In the genomic region with DNA sequence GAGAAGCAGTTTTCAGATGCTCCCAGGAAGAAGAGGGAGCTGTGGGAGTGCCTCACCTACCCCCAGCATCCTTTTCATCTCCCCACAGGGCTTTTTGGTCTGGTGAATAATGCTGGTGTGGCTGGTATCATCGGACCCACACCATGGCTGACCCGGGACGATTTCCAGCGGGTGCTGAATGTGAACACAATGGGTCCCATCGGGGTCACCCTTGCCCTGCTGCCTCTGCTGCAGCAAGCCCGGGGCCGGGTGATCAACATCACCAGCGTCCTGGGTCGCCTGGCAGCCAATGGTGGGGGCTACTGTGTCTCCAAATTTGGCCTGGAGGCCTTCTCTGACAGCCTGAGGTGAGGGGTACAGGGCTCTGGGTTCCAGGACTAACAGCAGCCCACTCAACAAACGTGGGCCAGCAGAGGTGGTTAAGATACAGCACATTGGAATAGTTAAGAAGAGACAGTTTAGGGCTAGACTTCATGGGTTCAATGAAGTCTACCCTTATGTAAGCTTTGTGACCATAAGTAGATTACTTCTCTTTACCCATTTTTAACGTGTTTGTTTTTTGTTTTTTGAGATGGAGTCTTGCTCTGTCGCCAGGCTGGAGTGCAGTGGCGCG, we compare ENCODE assay signal across 12 cellular contexts. TPM values are rescaled to one million over a fixed set of nuclear protein-coding genes. Genes with fewer than 3 reads are reported as not detected.
DNase-seq lines count a peak whose midpoint lies in the region; ATAC-seq and TF ChIP-seq lines count a peak whose summit lies in the region.
"Had no signal": no experiment of that assay in that cellular context is flagged by ENCODE, and none has a peak within 500 bp of the region (broad histone marks: within the 10 kb centered on the region; RNA-seq: fewer than 3 reads in every experiment).

No MANE protein-coding gene starts in this region.

- no peak for DNase-seq in activated naive CD4-positive, alpha-beta T cell treated with anti-CD3 and anti-CD28 coated beads, Interleukin-2, amount 10 ng/mL, durations not matched to agents 7 days and 5 days
- DNase-seq in activated naive CD4-positive, alpha-beta T cell (lab: John Stamatoyannopoulos, UW) = no peak
- DNase-seq in osteoblast (ENCODE audit: insufficient read length, low spot score, missing footprints) (peak; percentile 66), upper lobe of right lung (peak; percentile 64), kidney tubule cell (ENCODE audit: low spot score) (no peak)
- no peak for DNase-seq in activated CD4-positive, alpha-beta T cell treated with anti-CD3 and anti-CD28 coated beads for 4 hours
- DNase-seq: activated CD4-positive, alpha-beta T cell treated with anti-CD3 and anti-CD28 coated beads, Interleukin-2, amount 50 U/mL, for 1 hour; mesendoderm; T-cell had no signal

- peaks cover 38% of the 10 kb centered on the region for H4K20me1 ChIP-seq in osteoblast (ENCODE audit: insufficient read depth, low read length)

- TF ChIP-seq CTCF in osteoblast (IDR thresholded peaks at IDR 0.05; ENCODE audit: extremely low read depth, low read depth, low read length) (no peak), upper lobe of right lung (IDR thresholded peaks at IDR 0.05) (no peak)

- no peak for ATAC-seq in upper lobe of right lung
- ATAC-seq in stimulated activated memory B cell treated with anti-CD40 and anti-IgM and Interleukin-4, amounts not matched to agents 10 μg/mL and 1 μg/mL and 100 μg/mL, for 72 hours = no peak
- ATAC-seq: T-cell had no signal

- H3K36me3 ChIP-seq in duodenal mucosa (ENCODE audit: control insufficient read depth in 1 of 2, insufficient read depth in 2 of 2, low read length in 2 of 2) (peaks cover 13 to 40% of the 10 kb centered on the region in 2 donors), osteoblast (ENCODE audit: insufficient read depth, low read length) (peaks cover 38% of the 10 kb centered on the region), upper lobe of right lung (peaks cover 49% of the 10 kb centered on the region)

- H3K9me3 ChIP-seq in duodenal mucosa (ENCODE audit: control insufficient read depth in 1 of 2, low read length in 2 of 2) = no peaks in the 10 kb centered on the region
- no peaks in the 10 kb centered on the region for H3K9me3 ChIP-seq in osteoblast (ENCODE audit: low read depth, low read length)
- H3K9me3 ChIP-seq in upper lobe of right lung = no peaks in the 10 kb centered on the region

- H3K9me3 Mint-ChIP-seq in activated naive CD4-positive, alpha-beta T cell treated with anti-CD3 and anti-CD28 coated beads, Interleukin-2, amount 10 ng/mL, durations not matched to agents 7 days and 5 days = no peaks in the 10 kb centered on the region
- no peaks in the 10 kb centered on the region for H3K9me3 Mint-ChIP-seq in stimulated activated memory B cell treated with anti-CD40 and anti-IgM and Interleukin-4, amounts not matched to agents 10 μg/mL and 1 μg/mL and 100 μg/mL, for 72 hours
- H3K9me3 Mint-ChIP-seq: dendritic cell treated with granulocyte-macrophage colony-stimulating factor and Interleukin-4, amounts not matched to agents 40 ng/mL and 50 ng/mL, for 4 days; T-cell had no signal

- H3K27me3 Mint-ChIP-seq in activated naive CD4-positive, alpha-beta T cell treated with anti-CD3 and anti-CD28 coated beads, Interleukin-2, amount 10 ng/mL, durations not matched to agents 7 days and 5 days = no peaks in the 10 kb centered on the region
- no peaks in the 10 kb centered on the region for H3K27me3 Mint-ChIP-seq in stimulated activated memory B cell treated with anti-CD40 and anti-IgM and Interleukin-4, amounts not matched to agents 10 μg/mL and 1 μg/mL and 100 μg/mL, for 72 hours
- H3K27me3 Mint-ChIP-seq: dendritic cell treated with granulocyte-macrophage colony-stimulating factor and Interleukin-4, amounts not matched to agents 40 ng/mL and 50 ng/mL, for 4 days; T-cell had no signal

- H3K9ac ChIP-seq in duodenal mucosa (ENCODE audit: low read depth in 1 of 2, low read length in 2 of 2) = peak overlapping the region; percentile 36 to 48

- peak overlapping the region; percentile 78 for H3K4me2 ChIP-seq in osteoblast (ENCODE audit: insufficient read depth, low read length)

- H3K27me3 ChIP-seq in duodenal mucosa (ENCODE audit: control insufficient read depth in 1 of 2, insufficient read depth in 2 of 2, low read length in 2 of 2) = no peaks in the 10 kb centered on the region
- H3K27me3 ChIP-seq in osteoblast (ENCODE audit: insufficient read depth, low read length) = no peaks in the 10 kb centered on the region
- no peaks in the 10 kb centered on the region for H3K27me3 ChIP-seq in upper lobe of right lung

- peaks cover 51% of the 10 kb centered on the region for H3K4me1 Mint-ChIP-seq in activated naive CD4-positive, alpha-beta T cell treated with anti-CD3 and anti-CD28 coated beads, Interleukin-2, amount 10 ng/mL, durations not matched to agents 7 days and 5 days
- peaks cover 41% of the 10 kb centered on the region for H3K4me1 Mint-ChIP-seq in stimulated activated memory B cell treated with anti-CD40 and anti-IgM and Interleukin-4, amounts not matched to agents 10 μg/mL and 1 μg/mL and 100 μg/mL, for 72 hours

- peaks cover 70 to 84% of the 10 kb centered on the region in 2 donors for H3K4me1 ChIP-seq in duodenal mucosa (ENCODE audit: control insufficient read depth in 1 of 2, insufficient read depth in 2 of 2, low read length in 2 of 2)
- H3K4me1 ChIP-seq in osteoblast (ENCODE audit: insufficient read depth, low read length) = peaks cover 82% of the 10 kb centered on the region
- H3K4me1 ChIP-seq in upper lobe of right lung = peaks cover 64% of the 10 kb centered on the region

- H3K4me3 ChIP-seq in duodenal mucosa (ENCODE audit: low read depth in 1 of 2, low read length in 2 of 2) = peak overlapping the region; percentile 57 to 59
- peak overlapping the region; percentile 61 for H3K4me3 ChIP-seq in osteoblast (ENCODE audit: insufficient read depth, low read length)
- H3K4me3 ChIP-seq in upper lobe of right lung = no peak overlapping the region

- H3K27ac ChIP-seq in duodenal mucosa (ENCODE audit: low read depth, low read length) (no peak overlapping the region), osteoblast (ENCODE audit: low read depth, low read length) (peak overlapping the region; percentile 65), upper lobe of right lung (no peak overlapping the region)

- no peak overlapping the region for H2AFZ ChIP-seq in osteoblast (ENCODE audit: low read length)

- CTCF ChIA-PET in activated naive CD4-positive, alpha-beta T cell treated with anti-CD3 and anti-CD28 coated beads, Interleukin-2, amount 10 ng/mL, durations not matched to agents 7 days and 5 days (lab: Charles Lee) = interaction anchor here (11.3 kb wide), 1 partner anchor 14 kb away, joined by 166 read pairs; no protein-coding TSS in a partner anchor

- peaks cover 26% of the 10 kb centered on the region for H3K36me3 Mint-ChIP-seq in activated naive CD4-positive, alpha-beta T cell treated with anti-CD3 and anti-CD28 coated beads, Interleukin-2, amount 10 ng/mL, durations not matched to agents 7 days and 5 days
- peaks cover 15% of the 10 kb centered on the region for H3K36me3 Mint-ChIP-seq in stimulated activated memory B cell treated with anti-CD40 and anti-IgM and Interleukin-4, amounts not matched to agents 10 μg/mL and 1 μg/mL and 100 μg/mL, for 72 hours

- intact Hi-C loops in upper lobe of right lung (cut with DNase I) = no loop called here

- peak overlapping the region; percentile 52 for H3K27ac Mint-ChIP-seq in activated naive CD4-positive, alpha-beta T cell treated with anti-CD3 and anti-CD28 coated beads, Interleukin-2, amount 10 ng/mL, durations not matched to agents 7 days and 5 days
- H3K27ac Mint-ChIP-seq in stimulated activated memory B cell treated with anti-CD40 and anti-IgM and Interleukin-4, amounts not matched to agents 10 μg/mL and 1 μg/mL and 100 μg/mL, for 72 hours = no peak overlapping the region
- H3K27ac Mint-ChIP-seq: dendritic cell treated with granulocyte-macrophage colony-stimulating factor and Interleukin-4, amounts not matched to agents 40 ng/mL and 50 ng/mL, for 4 days had no signal

- peaks cover 33% of the 10 kb centered on the region for H3K79me2 ChIP-seq in osteoblast (ENCODE audit: insufficient read depth, low read length)

- no peak overlapping the region for H3K4me3 Mint-ChIP-seq in activated naive CD4-positive, alpha-beta T cell treated with anti-CD3 and anti-CD28 coated beads, Interleukin-2, amount 10 ng/mL, durations not matched to agents 7 days and 5 days
- no peak overlapping the region for H3K4me3 Mint-ChIP-seq in stimulated activated memory B cell treated with anti-CD40 and anti-IgM and Interleukin-4, amounts not matched to agents 10 μg/mL and 1 μg/mL and 100 μg/mL, for 72 hours
- H3K4me3 Mint-ChIP-seq: dendritic cell treated with granulocyte-macrophage colony-stimulating factor and Interleukin-4, amounts not matched to agents 40 ng/mL and 50 ng/mL, for 4 days; T-cell had no signal

RNA-seq across cellular contexts. Expression of a gene that starts 1.5 kb away (rescaled TPM):
- total RNA-seq in osteoblast (27.7 and 32.2 TPM in 2 replicates), upper lobe of right lung (6.0 TPM)

RNA-seq across cellular contexts. Expression of a gene that starts 5.9 kb away (rescaled TPM):
- total RNA-seq in osteoblast = 46.0 and 59.4 TPM in 2 replicates
- total RNA-seq in upper lobe of right lung = 129 TPM

RNA-seq across cellular contexts. Expression of a gene that starts 7.1 kb away (rescaled TPM):
- total RNA-seq in osteoblast = 3,072 and 3,128 TPM in 2 replicates
- total RNA-seq in upper lobe of right lung = 1,158 TPM

RNA-seq across cellular contexts. Expression of a gene that starts 14.0 kb away (rescaled TPM):
- total RNA-seq in osteoblast = 22.4 and 24.8 TPM in 2 replicates
- 14.7 TPM for total RNA-seq in upper lobe of right lung

RNA-seq across cellular contexts. Expression of a gene that starts 21.2 kb away (rescaled TPM):
- total RNA-seq in osteoblast = 4.1 and 4.3 TPM in 2 replicates
- total RNA-seq in upper lobe of right lung = 5.8 TPM

Comparison
In these comparisons a context has a peak if more than half of its experiments do, and no peak if none do; other contexts are left out.
1. DNase-seq: peak in osteoblast (single experiment) and upper lobe of right lung (single experiment); none in activated naive CD4-positive, alpha-beta T cell treated with anti-CD3 and anti-CD28 coated beads, Interleukin-2, amount 10 ng/mL, durations not matched to agents 7 days and 5 days (single experiment), activated naive CD4-positive, alpha-beta T cell (0 of 4), activated CD4-positive, alpha-beta T cell treated with anti-CD3 and anti-CD28 coated beads for 4 hours (0 of 2) and kidney tubule cell (single experiment).